ENCODE assay signal across 9 cellular contexts in genomic region chr3:72665701-72666443, GRCh38.
DNase-seq lines count a peak whose midpoint lies in the region; ATAC-seq and TF ChIP-seq lines count a peak whose summit lies in the region.
"Had no signal": no experiment of that assay in that cellular context is flagged by ENCODE, and none has a peak within 500 bp of the region (broad histone marks: within the 10 kb centered on the region; RNA-seq: fewer than 3 reads in every experiment).

No MANE protein-coding gene starts in this region.

- H3K4me3 ChIP-seq in BJ (ENCODE audit: low read depth, low read length) (no peak overlapping the region), tibial artery (no peak overlapping the region)
- H3K4me3 ChIP-seq: HAP-1 had no signal

- no peaks in the 10 kb centered on the region for H3K36me3 ChIP-seq in BJ (ENCODE audit: control insufficient read depth, insufficient read depth, low read length)
- H3K36me3 ChIP-seq in tibial artery: no peaks in the 10 kb centered on the region
- H3K36me3 ChIP-seq: HAP-1 had no signal

- H3K27ac ChIP-seq in tibial artery: no peak overlapping the region

- peak; percentile 58 for ATAC-seq in HG02885 (IDR thresholded peaks at IDR 0.05; ENCODE audit: poor library complexity, unreplicated experiment)

- peak; percentile 32; the same call in 1 of the 2 replicates for TF ChIP-seq CTCF in BJ (IDR thresholded peaks at IDR 0.05; ENCODE audit: insufficient read depth, low read depth, low read length)
- peak; percentile 21 to 26 for TF ChIP-seq CTCF in tibial artery (IDR thresholded peaks at IDR 0.05)

- peaks cover 0 to 31% (median 13%) of the 10 kb centered on the region in 4 donors for H3K4me1 ChIP-seq in tibial artery
- H3K4me1 ChIP-seq: HAP-1 had no signal

- POLR2A ChIA-PET in BJ (lab: Charles Lee): no interaction called here

- CTCF ChIA-PET in BJ (lab: Yijun Ruan, JAX): interaction anchor here (0.7 to 2.2 kb wide), 8 partner anchors 8 to 241 kb away, joined by 3 to 7 read pairs (median 5); no protein-coding TSS in a partner anchor

- no peaks in the 10 kb centered on the region for H3K9me3 ChIP-seq in tibial artery
- H3K9me3 ChIP-seq: HAP-1 had no signal

- intact Hi-C loops in tibial artery (cut with DNase I; ENCODE audit: low total_unique reads): no loop called here

- H3K27me3 ChIP-seq in BJ (ENCODE audit: control insufficient read depth, insufficient read depth, low read length): no peaks in the 10 kb centered on the region; the same call in 1 of the 2 replicates
- H3K27me3 ChIP-seq in tibial artery: peaks cover 0 to 2% of the 10 kb centered on the region in 2 donors

- no peak for DNase-seq in BJ (ENCODE audit: low read depth)
- DNase-seq in activated CD4-positive, CD25-positive, alpha-beta regulatory T cell (lab: John Stamatoyannopoulos, UW): peak; percentile 7 to 37 (median 18)
- DNase-seq in central memory CD4-positive, alpha-beta T cell: peak; percentile 25
- peak; percentile 42 for DNase-seq in mucosa of gallbladder (ENCODE audit: low spot score)
- DNase-seq in tibial artery: no peak
- no peak for DNase-seq in NCI-H2196 treated with DMSO at 0.1 percent for 48 hours (lab: John Stamatoyannopoulos, UW; ENCODE audit: unreplicated experiment)
- DNase-seq in dedifferentiated amniotic fluid mesenchymal stem cell (ENCODE audit: extremely low spot score): no peak

Comparison
In these comparisons a context has a peak if more than half of its experiments do, and no peak if none do; other contexts are left out.
1. DNase-seq: peak in activated CD4-positive, CD25-positive, alpha-beta regulatory T cell (4 of 4), central memory CD4-positive, alpha-beta T cell (single experiment) and mucosa of gallbladder (single experiment); none in BJ (single experiment), tibial artery (0 of 2), NCI-H2196 treated with DMSO at 0.1 percent for 48 hours (single experiment) and dedifferentiated amniotic fluid mesenchymal stem cell (single experiment).